Comparison of ENCODE assay signal across 1 cellular context in the genomic region with DNA sequence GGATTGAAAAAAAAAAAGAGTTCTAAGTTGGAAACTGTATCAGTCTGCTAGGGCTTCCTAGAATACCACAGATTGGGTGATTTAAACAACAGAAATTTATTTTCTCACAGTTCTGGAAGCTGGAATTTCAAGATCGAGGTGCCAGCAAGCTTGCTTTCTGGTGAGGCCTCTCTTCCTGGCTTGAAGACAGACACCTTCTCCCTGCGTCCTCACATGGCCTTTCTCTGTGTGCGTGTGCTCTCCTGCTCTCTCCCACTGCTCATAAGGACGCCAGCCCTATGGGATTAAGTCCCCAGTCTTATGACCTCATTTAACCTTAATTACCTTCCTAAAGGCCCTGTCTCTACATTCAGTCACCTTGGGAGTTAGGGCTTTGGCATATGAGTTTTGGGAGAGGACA.
TF ChIP-seq lines count a peak whose summit lies in the region.

No MANE protein-coding gene starts in this region.

TF ChIP-seq in GM23338, 12 proteins besides CTCF, POLR2A, EP300 and RAD21 (continued from another document):
- TF ChIP-seq, protein P1, sequence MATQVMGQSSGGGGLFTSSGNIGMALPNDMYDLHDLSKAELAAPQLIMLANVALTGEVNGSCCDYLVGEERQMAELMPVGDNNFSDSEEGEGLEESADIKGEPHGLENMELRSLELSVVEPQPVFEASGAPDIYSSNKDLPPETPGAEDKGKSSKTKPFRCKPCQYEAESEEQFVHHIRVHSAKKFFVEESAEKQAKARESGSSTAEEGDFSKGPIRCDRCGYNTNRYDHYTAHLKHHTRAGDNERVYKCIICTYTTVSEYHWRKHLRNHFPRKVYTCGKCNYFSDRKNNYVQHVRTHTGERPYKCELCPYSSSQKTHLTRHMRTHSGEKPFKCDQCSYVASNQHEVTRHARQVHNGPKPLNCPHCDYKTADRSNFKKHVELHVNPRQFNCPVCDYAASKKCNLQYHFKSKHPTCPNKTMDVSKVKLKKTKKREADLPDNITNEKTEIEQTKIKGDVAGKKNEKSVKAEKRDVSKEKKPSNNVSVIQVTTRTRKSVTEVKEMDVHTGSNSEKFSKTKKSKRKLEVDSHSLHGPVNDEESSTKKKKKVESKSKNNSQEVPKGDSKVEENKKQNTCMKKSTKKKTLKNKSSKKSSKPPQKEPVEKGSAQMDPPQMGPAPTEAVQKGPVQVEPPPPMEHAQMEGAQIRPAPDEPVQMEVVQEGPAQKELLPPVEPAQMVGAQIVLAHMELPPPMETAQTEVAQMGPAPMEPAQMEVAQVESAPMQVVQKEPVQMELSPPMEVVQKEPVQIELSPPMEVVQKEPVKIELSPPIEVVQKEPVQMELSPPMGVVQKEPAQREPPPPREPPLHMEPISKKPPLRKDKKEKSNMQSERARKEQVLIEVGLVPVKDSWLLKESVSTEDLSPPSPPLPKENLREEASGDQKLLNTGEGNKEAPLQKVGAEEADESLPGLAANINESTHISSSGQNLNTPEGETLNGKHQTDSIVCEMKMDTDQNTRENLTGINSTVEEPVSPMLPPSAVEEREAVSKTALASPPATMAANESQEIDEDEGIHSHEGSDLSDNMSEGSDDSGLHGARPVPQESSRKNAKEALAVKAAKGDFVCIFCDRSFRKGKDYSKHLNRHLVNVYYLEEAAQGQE (IDR thresholded peaks at IDR 0.05; ENCODE audit: unreplicated experiment), result no peak
- TF ChIP-seq JUNB (IDR thresholded peaks at IDR 0.05; ENCODE audit: unreplicated experiment), result no peak
- TF ChIP-seq, protein P2, sequence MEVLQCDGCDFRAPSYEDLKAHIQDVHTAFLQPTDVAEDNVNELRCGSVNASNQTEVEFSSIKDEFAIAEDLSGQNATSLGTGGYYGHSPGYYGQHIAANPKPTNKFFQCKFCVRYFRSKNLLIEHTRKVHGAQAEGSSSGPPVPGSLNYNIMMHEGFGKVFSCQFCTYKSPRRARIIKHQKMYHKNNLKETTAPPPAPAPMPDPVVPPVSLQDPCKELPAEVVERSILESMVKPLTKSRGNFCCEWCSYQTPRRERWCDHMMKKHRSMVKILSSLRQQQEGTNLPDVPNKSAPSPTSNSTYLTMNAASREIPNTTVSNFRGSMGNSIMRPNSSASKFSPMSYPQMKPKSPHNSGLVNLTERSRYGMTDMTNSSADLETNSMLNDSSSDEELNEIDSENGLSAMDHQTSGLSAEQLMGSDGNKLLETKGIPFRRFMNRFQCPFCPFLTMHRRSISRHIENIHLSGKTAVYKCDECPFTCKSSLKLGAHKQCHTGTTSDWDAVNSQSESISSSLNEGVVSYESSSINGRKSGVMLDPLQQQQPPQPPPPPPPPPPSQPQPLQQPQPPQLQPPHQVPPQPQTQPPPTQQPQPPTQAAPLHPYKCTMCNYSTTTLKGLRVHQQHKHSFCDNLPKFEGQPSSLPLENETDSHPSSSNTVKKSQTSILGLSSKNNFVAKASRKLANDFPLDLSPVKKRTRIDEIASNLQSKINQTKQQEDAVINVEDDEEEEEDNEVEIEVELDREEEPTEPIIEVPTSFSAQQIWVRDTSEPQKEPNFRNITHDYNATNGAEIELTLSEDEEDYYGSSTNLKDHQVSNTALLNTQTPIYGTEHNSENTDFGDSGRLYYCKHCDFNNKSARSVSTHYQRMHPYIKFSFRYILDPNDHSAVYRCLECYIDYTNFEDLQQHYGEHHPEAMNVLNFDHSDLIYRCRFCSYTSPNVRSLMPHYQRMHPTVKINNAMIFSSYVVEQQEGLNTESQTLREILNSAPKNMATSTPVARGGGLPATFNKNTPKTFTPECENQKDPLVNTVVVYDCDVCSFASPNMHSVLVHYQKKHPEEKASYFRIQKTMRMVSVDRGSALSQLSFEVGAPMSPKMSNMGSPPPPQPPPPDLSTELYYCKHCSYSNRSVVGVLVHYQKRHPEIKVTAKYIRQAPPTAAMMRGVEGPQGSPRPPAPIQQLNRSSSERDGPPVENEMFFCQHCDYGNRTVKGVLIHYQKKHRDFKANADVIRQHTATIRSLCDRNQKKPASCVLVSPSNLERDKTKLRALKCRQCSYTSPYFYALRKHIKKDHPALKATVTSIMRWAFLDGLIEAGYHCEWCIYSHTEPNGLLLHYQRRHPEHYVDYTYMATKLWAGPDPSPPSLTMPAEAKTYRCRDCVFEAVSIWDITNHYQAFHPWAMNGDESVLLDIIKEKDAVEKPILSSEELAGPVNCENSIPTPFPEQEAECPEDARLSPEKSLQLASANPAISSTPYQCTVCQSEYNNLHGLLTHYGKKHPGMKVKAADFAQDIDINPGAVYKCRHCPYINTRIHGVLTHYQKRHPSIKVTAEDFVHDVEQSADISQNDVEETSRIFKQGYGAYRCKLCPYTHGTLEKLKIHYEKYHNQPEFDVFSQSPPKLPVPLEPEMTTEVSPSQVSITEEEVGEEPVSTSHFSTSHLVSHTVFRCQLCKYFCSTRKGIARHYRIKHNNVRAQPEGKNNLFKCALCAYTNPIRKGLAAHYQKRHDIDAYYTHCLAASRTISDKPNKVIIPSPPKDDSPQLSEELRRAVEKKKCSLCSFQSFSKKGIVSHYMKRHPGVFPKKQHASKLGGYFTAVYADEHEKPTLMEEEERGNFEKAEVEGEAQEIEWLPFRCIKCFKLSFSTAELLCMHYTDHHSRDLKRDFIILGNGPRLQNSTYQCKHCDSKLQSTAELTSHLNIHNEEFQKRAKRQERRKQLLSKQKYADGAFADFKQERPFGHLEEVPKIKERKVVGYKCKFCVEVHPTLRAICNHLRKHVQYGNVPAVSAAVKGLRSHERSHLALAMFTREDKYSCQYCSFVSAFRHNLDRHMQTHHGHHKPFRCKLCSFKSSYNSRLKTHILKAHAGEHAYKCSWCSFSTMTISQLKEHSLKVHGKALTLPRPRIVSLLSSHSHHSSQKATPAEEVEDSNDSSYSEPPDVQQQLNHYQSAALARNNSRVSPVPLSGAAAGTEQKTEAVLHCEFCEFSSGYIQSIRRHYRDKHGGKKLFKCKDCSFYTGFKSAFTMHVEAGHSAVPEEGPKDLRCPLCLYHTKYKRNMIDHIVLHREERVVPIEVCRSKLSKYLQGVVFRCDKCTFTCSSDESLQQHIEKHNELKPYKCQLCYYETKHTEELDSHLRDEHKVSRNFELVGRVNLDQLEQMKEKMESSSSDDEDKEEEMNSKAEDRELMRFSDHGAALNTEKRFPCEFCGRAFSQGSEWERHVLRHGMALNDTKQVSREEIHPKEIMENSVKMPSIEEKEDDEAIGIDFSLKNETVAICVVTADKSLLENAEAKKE (CRISPR knock-in tag; IDR thresholded peaks at IDR 0.05), result no peak
- no peak for TF ChIP-seq NANOG (IDR thresholded peaks at IDR 0.05; ENCODE audit: borderline replicate concordance)
- TF ChIP-seq, protein P3, sequence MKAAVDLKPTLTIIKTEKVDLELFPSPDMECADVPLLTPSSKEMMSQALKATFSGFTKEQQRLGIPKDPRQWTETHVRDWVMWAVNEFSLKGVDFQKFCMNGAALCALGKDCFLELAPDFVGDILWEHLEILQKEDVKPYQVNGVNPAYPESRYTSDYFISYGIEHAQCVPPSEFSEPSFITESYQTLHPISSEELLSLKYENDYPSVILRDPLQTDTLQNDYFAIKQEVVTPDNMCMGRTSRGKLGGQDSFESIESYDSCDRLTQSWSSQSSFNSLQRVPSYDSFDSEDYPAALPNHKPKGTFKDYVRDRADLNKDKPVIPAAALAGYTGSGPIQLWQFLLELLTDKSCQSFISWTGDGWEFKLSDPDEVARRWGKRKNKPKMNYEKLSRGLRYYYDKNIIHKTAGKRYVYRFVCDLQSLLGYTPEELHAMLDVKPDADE (IDR thresholded peaks at IDR 0.05), result no peak
- TF ChIP-seq CREB1 (CRISPR knock-in tag; IDR thresholded peaks at IDR 0.05; ENCODE audit: low read depth), result no peak
- no peak for TF ChIP-seq ZNF114 (CRISPR knock-in tag; IDR thresholded peaks at IDR 0.05)
- no peak for TF ChIP-seq EZH2phosphoT487 (IDR thresholded peaks at IDR 0.05; ENCODE audit: unreplicated experiment)
- no peak for TF ChIP-seq STAT1 (IDR thresholded peaks at IDR 0.05; ENCODE audit: unreplicated experiment)
- no peak for TF ChIP-seq POLR2AphosphoS5 (IDR thresholded peaks at IDR 0.05; ENCODE audit: low read depth)
